In genomic region chr3:11606865-11607440, GRCh38 we compare ENCODE assay signal across 1 cellular context.
TF ChIP-seq lines count a peak whose summit lies in the region.

No MANE protein-coding gene starts in this region.

TF ChIP-seq in IMR-90, 13 proteins besides CTCF, POLR2A, EP300 and RAD21:
- TF ChIP-seq MAFK (IDR thresholded peaks at IDR 0.05; ENCODE audit: low read depth, low read length) (no peak), ELK1 (IDR thresholded peaks at IDR 0.05; ENCODE audit: borderline replicate concordance, low read depth, low read length) (no peak), RFX5 (IDR thresholded peaks at IDR 0.05; ENCODE audit: low read depth, low read length) (no peak), CEBPB (IDR thresholded peaks at IDR 0.05; ENCODE audit: low read depth, low read length) (no peak), RCOR1 (IDR thresholded peaks at IDR 0.05; ENCODE audit: insufficient replicate concordance, low read length) (no peak), FOS (IDR thresholded peaks at IDR 0.05; ENCODE audit: low read depth, low read length) (no peak), CHD1 (IDR thresholded peaks at IDR 0.05; ENCODE audit: low read depth, low read length) (no peak), BHLHE40 (IDR thresholded peaks at IDR 0.05; ENCODE audit: low read depth, low read length) (no peak), SMC3 (IDR thresholded peaks at IDR 0.05; ENCODE audit: low read depth, low read length) (no peak), MXI1 (IDR thresholded peaks at IDR 0.05; ENCODE audit: borderline replicate concordance, low read depth, low read length) (no peak), MAZ (IDR thresholded peaks at IDR 0.05; ENCODE audit: borderline replicate concordance, low read depth, low read length) (no peak), NFE2L2 (IDR thresholded peaks at IDR 0.05; ENCODE audit: low read depth, low read length) (no peak)
- TF ChIP-seq, protein P1, sequence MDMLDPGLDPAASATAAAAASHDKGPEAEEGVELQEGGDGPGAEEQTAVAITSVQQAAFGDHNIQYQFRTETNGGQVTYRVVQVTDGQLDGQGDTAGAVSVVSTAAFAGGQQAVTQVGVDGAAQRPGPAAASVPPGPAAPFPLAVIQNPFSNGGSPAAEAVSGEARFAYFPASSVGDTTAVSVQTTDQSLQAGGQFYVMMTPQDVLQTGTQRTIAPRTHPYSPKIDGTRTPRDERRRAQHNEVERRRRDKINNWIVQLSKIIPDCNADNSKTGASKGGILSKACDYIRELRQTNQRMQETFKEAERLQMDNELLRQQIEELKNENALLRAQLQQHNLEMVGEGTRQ (IDR thresholded peaks at IDR 0.05; ENCODE audit: low read depth, low read length): no peak
TF ChIP-seq in IMR-90: peak in this region for 0.
